22 cellular contexts compared by ENCODE assay signal in the genomic region with DNA sequence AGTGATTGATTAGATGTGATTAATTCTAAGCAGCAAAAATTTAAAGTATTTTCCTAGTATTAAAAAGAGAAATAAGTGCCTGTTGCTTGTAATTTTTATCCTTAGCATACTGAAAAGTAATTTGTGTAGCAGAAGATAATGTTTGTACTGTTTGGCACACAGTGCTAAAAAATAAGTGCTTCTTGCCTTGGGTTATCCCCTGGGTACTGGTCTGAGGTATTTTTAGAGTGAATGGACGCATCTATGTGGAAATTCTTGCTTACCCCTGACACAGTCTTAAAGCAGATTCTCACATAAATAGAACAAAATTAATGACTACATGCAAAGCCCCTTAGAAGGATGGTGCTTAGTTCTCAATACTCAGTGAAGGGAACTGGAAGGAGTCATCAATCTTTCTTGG.
"Had no signal": no experiment of that assay in that cellular context is flagged by ENCODE, and none has a peak within 500 bp of the region (broad histone marks: within the 10 kb centered on the region; RNA-seq: fewer than 3 reads in every experiment).

No MANE protein-coding gene starts in this region.

- ATAC-seq: esophagus mucosa; left colon; natural killer cell; psoas muscle; sciatic nerve; stimulated activated naive B cell treated with anti-CD40 and anti-IgM and Interleukin-4, amounts not matched to agents 10 μg/mL and 1 μg/mL and 100 μg/mL, for 72 hours; stimulated activated naive CD8-positive, alpha-beta T cell treated with anti-CD3 and anti-CD28 coated beads, Interleukin-15, amount 100 ng/mL, for 72 hours; upper lobe of right lung had no signal

- H2AFZ ChIP-seq: parathyroid adenoma had no signal

- H3K36me3 ChIP-seq: heart left ventricle, tibial nerve, upper lobe of right lung, vagina had no signal

- H3K4me3 Mint-ChIP-seq: natural killer cell; neural crest cell; stimulated activated naive B cell treated with anti-CD40 and anti-IgM and Interleukin-4, amounts not matched to agents 10 μg/mL and 1 μg/mL and 100 μg/mL, for 72 hours; stimulated activated naive CD8-positive, alpha-beta T cell treated with anti-CD3 and anti-CD28 coated beads, Interleukin-15, amount 100 ng/mL, for 72 hours had no signal

- H3K27ac Mint-ChIP-seq: natural killer cell; stimulated activated naive B cell treated with anti-CD40 and anti-IgM and Interleukin-4, amounts not matched to agents 10 μg/mL and 1 μg/mL and 100 μg/mL, for 72 hours; stimulated activated naive CD8-positive, alpha-beta T cell treated with anti-CD3 and anti-CD28 coated beads, Interleukin-15, amount 100 ng/mL, for 72 hours had no signal

- H3K4me1 ChIP-seq: parathyroid adenoma, psoas muscle, testis, upper lobe of right lung, vagina had no signal

- H3K36me3 Mint-ChIP-seq: natural killer cell; stimulated activated naive B cell treated with anti-CD40 and anti-IgM and Interleukin-4, amounts not matched to agents 10 μg/mL and 1 μg/mL and 100 μg/mL, for 72 hours had no signal

- H3K27ac ChIP-seq: coronary artery, heart left ventricle, parathyroid adenoma, psoas muscle, skin epidermis, testis, tibial nerve, upper lobe of right lung, vagina had no signal

- H3K4me1 Mint-ChIP-seq: natural killer cell; stimulated activated naive B cell treated with anti-CD40 and anti-IgM and Interleukin-4, amounts not matched to agents 10 μg/mL and 1 μg/mL and 100 μg/mL, for 72 hours; stimulated activated naive CD8-positive, alpha-beta T cell treated with anti-CD3 and anti-CD28 coated beads, Interleukin-15, amount 100 ng/mL, for 72 hours had no signal

- H3K27me3 Mint-ChIP-seq: stimulated activated naive B cell treated with anti-CD40 and anti-IgM and Interleukin-4, amounts not matched to agents 10 μg/mL and 1 μg/mL and 100 μg/mL, for 72 hours; stimulated activated naive CD8-positive, alpha-beta T cell treated with anti-CD3 and anti-CD28 coated beads, Interleukin-15, amount 100 ng/mL, for 72 hours had no signal

- H3K4me3 ChIP-seq: coronary artery, heart left ventricle, psoas muscle, skin epidermis, testis, tibial nerve, upper lobe of right lung, vagina had no signal

- H3K79me2 ChIP-seq: parathyroid adenoma had no signal

- H3K9me3 ChIP-seq: heart left ventricle, psoas muscle, testis, tibial nerve, upper lobe of right lung, vagina had no signal

- H3K9me3 Mint-ChIP-seq: natural killer cell; neural crest cell; stimulated activated naive B cell treated with anti-CD40 and anti-IgM and Interleukin-4, amounts not matched to agents 10 μg/mL and 1 μg/mL and 100 μg/mL, for 72 hours; stimulated activated naive CD8-positive, alpha-beta T cell treated with anti-CD3 and anti-CD28 coated beads, Interleukin-15, amount 100 ng/mL, for 72 hours had no signal

- H3K9ac ChIP-seq: parathyroid adenoma had no signal

- DNase-seq: effector CD4-positive, alpha-beta T cell; foreskin fibroblast; heart left ventricle; hippocampal formation; left colon; mammary epithelial cell; natural killer cell; psoas muscle; stimulated activated CD4-positive, alpha-beta T cell treated with anti-CD3 and anti-CD28 coated beads, Interleukin-2, amount 100 ng/mL, for 24 hours; stimulated activated CD4-positive, alpha-beta T cell treated with anti-CD3 and anti-CD28 coated beads, Interleukin-4, amount 100 ng/mL, for 4 hours; stimulated activated naive B cell treated with anti-CD40 and anti-IgM and Interleukin-4, amounts not matched to agents 10 μg/mL and 1 μg/mL and 100 μg/mL, for 72 hours; stimulated activated naive CD8-positive, alpha-beta T cell treated with anti-CD3 and anti-CD28 coated beads, Interleukin-15, amount 100 ng/mL, for 72 hours; testis; upper lobe of right lung had no signal

- H3K27me3 ChIP-seq: heart left ventricle, testis, tibial nerve, upper lobe of right lung, vagina had no signal
